8 cellular contexts compared by ENCODE assay signal in the genomic region with DNA sequence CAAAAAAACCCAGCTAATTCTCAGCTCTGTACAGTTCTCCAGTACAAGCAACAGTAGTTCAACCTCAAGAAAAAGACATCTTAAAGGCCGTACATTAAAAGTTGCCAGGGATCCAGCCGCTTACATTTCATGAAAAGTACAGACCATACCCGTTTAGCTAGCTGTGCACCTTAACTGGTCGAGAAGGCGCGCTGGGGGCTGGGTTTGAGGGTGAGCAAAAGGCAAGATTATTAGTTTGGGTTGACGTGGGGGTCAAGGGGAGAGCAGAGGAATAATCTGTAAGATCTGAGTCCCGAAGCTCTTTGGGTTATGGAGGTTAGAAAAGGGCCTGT. TPM values are rescaled to one million over a fixed set of nuclear protein-coding genes. Genes with fewer than 3 reads are reported as not detected.
DNase-seq lines count a peak whose midpoint lies in the region; TF ChIP-seq lines count a peak whose summit lies in the region.

No MANE protein-coding gene starts in this region.

- TF ChIP-seq EP300 in suprapubic skin (IDR thresholded peaks at IDR 0.05), result no peak

- peaks cover 36% of the 10 kb centered on the region for H3K4me1 ChIP-seq in suprapubic skin

- H3K27ac ChIP-seq in epithelial cell of prostate (peak overlapping the region; percentile 94), suprapubic skin (peak overlapping the region; percentile 94)

- peak overlapping the region; percentile 97 for H3K4me3 Mint-ChIP-seq in neural crest cell

- WGBS in suprapubic skin, result 0% methylated on average over 8 of the region's 8 CpGs

- peak overlapping the region; percentile 99 for H3K27ac Mint-ChIP-seq in neural crest cell (ENCODE audit: unreplicated experiment)

- no peaks in the 10 kb centered on the region for H3K27me3 Mint-ChIP-seq in neural crest cell (ENCODE audit: low read depth)

- TF ChIP-seq CTCF in neural crest cell (conservative IDR thresholded peaks at IDR 0.05) (no peak), suprapubic skin (IDR thresholded peaks at IDR 0.05) (no peak)

- H3K36me3 Mint-ChIP-seq in neural crest cell (ENCODE audit: low read depth), result no peaks in the 10 kb centered on the region

- DNase-seq in GM03348 (ENCODE audit: low spot score), result peak; percentile 25
- DNase-seq in HCEC 1CT, result peak; percentile 40
- peak; percentile 84 for DNase-seq in NCI-H1105 treated with DMSO at 0.1 percent for 48 hours (lab: John Stamatoyannopoulos, UW)
- DNase-seq in activated CD8-positive, alpha-beta memory T cell treated with anti-CD3 and anti-CD28 coated beads for 48 hours (ENCODE audit: low read depth in 2 of 3, low spot score in 2 of 3), result peak in 2 of 3 experiments; percentile 13 to 30
- no peak for DNase-seq in epithelial cell of prostate (ENCODE audit: low read depth, low spot score)
- peak; percentile 30 for DNase-seq in neural crest cell (ENCODE audit: low read depth, low spot score)
- peak; percentile 69 to 84 for DNase-seq in suprapubic skin (ENCODE audit: low spot score in 2 of 2)
- DNase-seq in foreskin melanocyte, result no peak

- H3K36me3 ChIP-seq in suprapubic skin, result no peaks in the 10 kb centered on the region

- no peaks in the 10 kb centered on the region for H3K9me3 Mint-ChIP-seq in neural crest cell

- no peaks in the 10 kb centered on the region for H3K27me3 ChIP-seq in suprapubic skin

- H3K4me3 ChIP-seq in suprapubic skin, result peak overlapping the region; percentile 94

- peaks cover 17% of the 10 kb centered on the region for H3K4me1 Mint-ChIP-seq in neural crest cell

- H3K9me3 ChIP-seq in suprapubic skin, result no peaks in the 10 kb centered on the region

- no peak for TF ChIP-seq POLR2A in suprapubic skin (IDR thresholded peaks at IDR 0.05)

RNA-seq across cellular contexts. Expression of a gene that starts 0.6 kb away (rescaled TPM):
- total RNA-seq in neural crest cell (44.7 and 45.8 TPM in 2 replicates), suprapubic skin (10 to 100 TPM; 17.7 to 68.2 (median 33.6) TPM)

Comparison
In these comparisons a context has a peak if more than half of its experiments do, and no peak if none do; other contexts are left out.
1. DNase-seq: peak in GM03348 (single experiment), HCEC 1CT (single experiment), NCI-H1105 treated with DMSO at 0.1 percent for 48 hours (single experiment), activated CD8-positive, alpha-beta memory T cell treated with anti-CD3 and anti-CD28 coated beads for 48 hours (2 of 3), neural crest cell (single experiment) and suprapubic skin (2 of 2); none in epithelial cell of prostate (single experiment) and foreskin melanocyte (single experiment).